Comparison of ENCODE assay signal across 9 cellular contexts in the genomic region with DNA sequence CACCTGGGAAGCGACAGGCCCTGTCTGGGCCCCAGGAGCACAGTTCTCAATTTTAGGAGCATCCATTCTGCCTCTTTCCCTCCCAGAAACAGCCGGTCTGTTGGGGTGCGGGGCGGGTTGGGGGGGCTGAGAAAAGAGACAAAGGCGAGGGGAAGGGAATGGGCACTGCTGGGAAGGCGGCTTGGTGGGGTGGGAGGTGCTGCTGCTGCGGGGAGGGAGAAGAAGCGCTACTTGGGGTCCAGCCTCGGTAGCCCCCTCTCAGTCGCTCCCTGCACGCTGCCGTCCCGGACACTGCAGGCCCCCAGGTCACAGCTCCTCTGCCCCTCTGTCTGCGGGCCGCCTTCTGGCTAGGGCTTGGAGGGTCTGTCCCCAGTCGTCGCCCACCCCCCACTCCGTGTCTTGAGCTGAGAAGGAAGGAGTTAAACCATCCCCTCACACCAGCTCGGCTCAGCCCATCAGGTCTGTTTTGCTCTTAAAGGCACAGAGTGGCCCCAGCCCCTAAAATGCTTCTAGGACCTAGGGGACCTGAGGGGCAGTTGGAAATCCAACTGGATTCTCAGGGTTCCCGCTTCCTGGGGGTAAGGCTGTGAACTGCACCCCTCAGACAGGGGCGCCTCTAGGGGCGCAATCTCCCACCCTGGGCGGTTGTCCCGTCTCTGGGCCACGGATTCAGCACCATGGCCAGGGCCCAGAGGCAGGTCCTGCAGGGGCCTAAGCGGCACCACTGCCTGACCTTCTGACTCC. TPM values are rescaled to one million over a fixed set of nuclear protein-coding genes. Genes with fewer than 3 reads are reported as not detected.
DNase-seq lines count a peak whose midpoint lies in the region; ATAC-seq and TF ChIP-seq lines count a peak whose summit lies in the region.
"Had no signal": no experiment of that assay in that cellular context is flagged by ENCODE, and none has a peak within 500 bp of the region (broad histone marks: within the 10 kb centered on the region; RNA-seq: fewer than 3 reads in every experiment).

No MANE protein-coding gene starts in this region.

- no CpG with 5 or more reads among the region's 26 CpGs for WGBS in H9 (ENCODE audit: extremely low coverage, insufficient read length, low lambda C conversion rate)

- H2AK5ac ChIP-seq in H9 (ENCODE audit: insufficient read length, low read length): no peak overlapping the region

- no peak overlapping the region for H4K8ac ChIP-seq in H9 (replicated peaks; ENCODE audit: insufficient read length, low read depth, low read length)

- no peak overlapping the region for H2BK12ac ChIP-seq in H9 (ENCODE audit: insufficient read length, low read depth, low read length)

- no peak overlapping the region for H3K14ac ChIP-seq in H9 (ENCODE audit: insufficient read depth, low read length)

- H3K36me3 ChIP-seq in WERI-Rb-1: no peaks in the 10 kb centered on the region

- no peaks in the 10 kb centered on the region for H3K9me3 Mint-ChIP-seq in H9

- H2AFZ ChIP-seq in H9 (ENCODE audit: low read length): no peak overlapping the region

- no peak overlapping the region for H3T11ph ChIP-seq in H9 (ENCODE audit: low read length)

- H3K4me3 ChIP-seq in WERI-Rb-1 (ENCODE audit: low read depth, low read length): peak overlapping the region; percentile 90

- no peaks in the 10 kb centered on the region for H4K20me1 ChIP-seq in H9 (ENCODE audit: control insufficient read depth, insufficient read depth, insufficient read length)

- H3K4me3 Mint-ChIP-seq in H9: peak overlapping the region; percentile 71 to 86

- no peak overlapping the region for H4K5ac ChIP-seq in H9 (ENCODE audit: insufficient read length, low read depth, low read length)

- ATAC-seq in GM19023 (IDR thresholded peaks at IDR 0.05; ENCODE audit: unreplicated experiment): no peak

- H3K27me3 ChIP-seq in H9 (ENCODE audit: insufficient read depth, low read length) (no peaks in the 10 kb centered on the region), WERI-Rb-1 (ENCODE audit: insufficient read depth, low read depth, severe bottlenecking) (no peaks in the 10 kb centered on the region)

- no peak overlapping the region for H4K91ac ChIP-seq in H9 (ENCODE audit: insufficient read length, low read depth, low read length)

- H3K27ac ChIP-seq in H9 (ENCODE audit: insufficient read length, low read depth, low read length): no peak overlapping the region
- H3K27ac ChIP-seq in WERI-Rb-1: no peak overlapping the region; the same call in 1 of the 2 replicates

- H2BK15ac ChIP-seq in H9 (ENCODE audit: low read depth, low read length): no peak overlapping the region

- H3K4me1 Mint-ChIP-seq in H9: peaks cover 10 to 13% of the 10 kb centered on the region in 2 experiments; a peak in 3 of 4 replicates

- H2BK5ac ChIP-seq in H9 (ENCODE audit: insufficient read length, low read length): no peak overlapping the region

- H2BK20ac ChIP-seq in H9 (ENCODE audit: low read depth, low read length, poor library complexity, severe bottlenecking): no peak overlapping the region

- H3K4me1 ChIP-seq in H9 (ENCODE audit: insufficient read depth, low read length): no peaks in the 10 kb centered on the region

- no peaks in the 10 kb centered on the region for H3K9me3 ChIP-seq in H9 (ENCODE audit: control insufficient read depth, low read depth, low read length)
- no peaks in the 10 kb centered on the region for H3K9me3 ChIP-seq in WERI-Rb-1 (ENCODE audit: severe bottlenecking)

- H3K36me3 Mint-ChIP-seq in H9 (ENCODE audit: insufficient read depth in 1 of 3, low read depth in 3 of 3): no peaks in the 10 kb centered on the region

- H3K79me1 ChIP-seq in H9 (ENCODE audit: insufficient read depth, low read depth, low read length, poor library complexity, severe bottlenecking): no peaks in the 10 kb centered on the region

- H3K56ac ChIP-seq in H9 (ENCODE audit: insufficient read length, low read depth, low read length): no peak overlapping the region

- peaks cover 8% of the 10 kb centered on the region for H3K23me2 ChIP-seq in H9 (ENCODE audit: insufficient read length, low read depth, low read length, poor library complexity, severe bottlenecking)

- H3K18ac ChIP-seq in H9 (ENCODE audit: insufficient read length, low read depth, low read length): no peak overlapping the region

- H3K4ac ChIP-seq in H9 (ENCODE audit: low read depth, low read length): no peak overlapping the region

- H3K27ac Mint-ChIP-seq in H9: no peak overlapping the region
- H3K27ac Mint-ChIP-seq: stimulated activated naive B cell treated with anti-CD40 and anti-IgM and Interleukin-4, amounts not matched to agents 10 μg/mL and 1 μg/mL and 100 μg/mL, for 72 hours had no signal

- peaks cover 24% of the 10 kb centered on the region for H3K27me3 Mint-ChIP-seq in H9 (ENCODE audit: low read depth)

- DNase-seq in A172 (ENCODE audit: low spot score): peak; percentile 9
- peak; percentile 86 for DNase-seq in H9
- no peak for DNase-seq in WERI-Rb-1
- DNase-seq in germinal center (ENCODE audit: low spot score): peak; percentile 52
- DNase-seq in retina: peak; percentile 73
- no peak for DNase-seq in stimulated activated naive CD4-positive, alpha-beta T cell (lab: John Stamatoyannopoulos, UW)
- no peak for DNase-seq in NCI-H446 (lab: John Stamatoyannopoulos, UW)
- DNase-seq: stimulated activated naive B cell treated with anti-CD40 and anti-IgM and Interleukin-4, amounts not matched to agents 10 μg/mL and 1 μg/mL and 100 μg/mL, for 72 hours had no signal

- H2BK120ac ChIP-seq in H9 (ENCODE audit: low read depth, low read length, poor library complexity, severe bottlenecking): no peak overlapping the region

- TF ChIP-seq CTCF in H9 (conservative IDR thresholded peaks at IDR 0.05) (peak; percentile 96), WERI-Rb-1 (IDR thresholded peaks at IDR 0.05; ENCODE audit: low read depth, low read length) (0 out of 2 replicates have a peak, but pooled peaks have one; percentile 5)

- no peak overlapping the region for H3K23ac ChIP-seq in H9 (ENCODE audit: insufficient read length, low read depth, low read length)

- no peak overlapping the region for H3K9ac ChIP-seq in H9 (ENCODE audit: extremely low read depth, insufficient read length, low read length)

- H3K4me2 ChIP-seq in H9 (ENCODE audit: insufficient read depth, insufficient read length, low read length): peak overlapping the region; percentile 82

- no peaks in the 10 kb centered on the region for H3K79me2 ChIP-seq in H9 (ENCODE audit: insufficient read depth, low read length)

RNA-seq across cellular contexts. Expression of a gene that starts 0.7 kb away (rescaled TPM):
- total RNA-seq in A172 (2014; rRNA removed; shearing (Covaris generic)): 0.19 TPM in 1 of 2 replicates, not detected in the other
- 5.9 and 6.8 TPM in 2 replicates for total RNA-seq in H9 (2021)

RNA-seq across cellular contexts. Expression of a gene that starts 37.3 kb away (rescaled TPM):
- total RNA-seq in A172 (2014; rRNA removed; shearing (Covaris generic)): 61.7 and 69.9 TPM in 2 replicates
- total RNA-seq in H9 (2021): 35.7 and 36.1 TPM in 2 replicates

Comparison
In these comparisons a context has a peak if more than half of its experiments do, and no peak if none do; other contexts are left out.
1. DNase-seq: peak in A172 (single experiment), H9 (single experiment), germinal center (single experiment) and retina (single experiment); none in WERI-Rb-1 (single experiment), stimulated activated naive CD4-positive, alpha-beta T cell (0 of 6) and NCI-H446 (0 of 2).